ENCODE assay signal across 8 cellular contexts in genomic region chr5:141223112-141223783, GRCh38. TPM values are rescaled to one million over a fixed set of nuclear protein-coding genes. Genes with fewer than 3 reads are reported as not detected.
DNase-seq lines count a peak whose midpoint lies in the region; ATAC-seq, FAIRE-seq and TF ChIP-seq lines count a peak whose summit lies in the region.

TSS of gene PCDHB14 (plus strand) at chr5:141223343. CDS start at chr5:141223506, 163 bp downstream.

- no peaks in the 10 kb centered on the region for H4K20me1 ChIP-seq in GM23338 (replicated peaks; ENCODE audit: insufficient read depth)

- no peak within 1 kb of the TSS for H3K9ac ChIP-seq in endodermal cell (ENCODE audit: extremely low read depth, low read length, poor library complexity, severe bottlenecking)

- intact Hi-C loops in pancreas (cut with DNase I) = no loop called here
- intact Hi-C loops in activated T-helper 1 cell treated with anti-CD3 and anti-CD28 coated beads, Interleukin-12 subunit alpha, Interleukin-12 subunit beta, Interleukin-2, Interleukin-4 antibody, amounts not matched to agents 30 ng/mL and 10 ng/mL and 1 ng/mL, durations not matched to agents 14 hours and 24 hours and 36 hours (cut with micrococcal nuclease) = no loop called here

- H3K4me1 ChIP-seq in GM23338 (ENCODE audit: insufficient read depth) (no peaks in the 10 kb centered on the region), endodermal cell (ENCODE audit: control insufficient read depth, insufficient read depth, low read length) (no peaks in the 10 kb centered on the region), pancreas (no peaks in the 10 kb centered on the region)

- FAIRE-seq in pancreas (lab: Jason Lieb, UNC) = no peak

- peaks cover 11% of the 10 kb centered on the region for H3K9me3 ChIP-seq in endodermal cell (ENCODE audit: control insufficient read depth, low read length)
- H3K9me3 ChIP-seq in pancreas = peaks cover 0 to 19% (median 4%) of the 10 kb centered on the region in 4 donors

- H3K27ac Mint-ChIP-seq in GM23338 (no peak within 1 kb of the TSS), endodermal cell (no peak within 1 kb of the TSS)
- H3K27ac Mint-ChIP-seq in activated naive CD8-positive, alpha-beta T cell treated with anti-CD3 and anti-CD28 coated beads, Interleukin-2, amount 50 U/mL, for 24 hours = no peak within 1 kb of the TSS
- H3K27ac Mint-ChIP-seq in activated T-helper 1 cell treated with anti-CD3 and anti-CD28 coated beads, Interleukin-12 subunit alpha, Interleukin-12 subunit beta, Interleukin-2, Interleukin-4 antibody, amounts not matched to agents 30 ng/mL and 10 ng/mL and 1 ng/mL, durations not matched to agents 14 hours and 24 hours and 36 hours = no peak within 1 kb of the TSS

- TF ChIP-seq CTCF in GM23338 (conservative IDR thresholded peaks at IDR 0.05; ENCODE audit: low read depth in 2 of 2) (peak; percentile 75 to 85), endodermal cell (conservative IDR thresholded peaks at IDR 0.05) (peak; percentile 80), pancreas (IDR thresholded peaks at IDR 0.05) (no peak)

- peak; percentile 50 for DNase-seq in AG08396 (ENCODE audit: low spot score)
- DNase-seq in GM23338 (ENCODE audit: low spot score) = peak; percentile 91
- DNase-seq in NOMO-1 (lab: John Stamatoyannopoulos, UW; ENCODE audit: unreplicated experiment in 2 of 2) = peak; percentile 14 to 47
- peak; percentile 72 for DNase-seq in endodermal cell
- DNase-seq in pancreas = no peak
- no peak for DNase-seq in activated naive CD8-positive, alpha-beta T cell treated with anti-CD3 and anti-CD28 coated beads, Interleukin-2, amount 50 U/mL, for 24 hours
- no peak for DNase-seq in activated T-helper 1 cell treated with anti-CD3 and anti-CD28 coated beads, Interleukin-12 subunit alpha, Interleukin-12 subunit beta, Interleukin-2, Interleukin-4 antibody, amounts not matched to agents 30 ng/mL and 10 ng/mL and 1 ng/mL, durations not matched to agents 14 hours and 24 hours and 36 hours (ENCODE audit: low spot score)

- H3K4me3 Mint-ChIP-seq in GM23338 (peak within 1 kb of the TSS; percentile 65), endodermal cell (peak within 1 kb of the TSS; percentile 32)
- H3K4me3 Mint-ChIP-seq in activated naive CD8-positive, alpha-beta T cell treated with anti-CD3 and anti-CD28 coated beads, Interleukin-2, amount 50 U/mL, for 24 hours = no peak within 1 kb of the TSS
- no peak within 1 kb of the TSS for H3K4me3 Mint-ChIP-seq in activated T-helper 1 cell treated with anti-CD3 and anti-CD28 coated beads, Interleukin-12 subunit alpha, Interleukin-12 subunit beta, Interleukin-2, Interleukin-4 antibody, amounts not matched to agents 30 ng/mL and 10 ng/mL and 1 ng/mL, durations not matched to agents 14 hours and 24 hours and 36 hours

- no peaks in the 10 kb centered on the region for H3K79me2 ChIP-seq in GM23338 (replicated peaks; ENCODE audit: insufficient read depth)

- H3K4me3 ChIP-seq in GM23338 = peak within 1 kb of the TSS; percentile 19
- peak within 1 kb of the TSS; percentile 27 for H3K4me3 ChIP-seq in endodermal cell (ENCODE audit: low read length)
- H3K4me3 ChIP-seq in pancreas = peak within 1 kb of the TSS in 1 of 4 donors; percentile 7

- H2AFZ ChIP-seq in GM23338 = peak within 1 kb of the TSS; percentile 14; the same call in 1 of the 2 replicates

- H3K27me3 ChIP-seq in GM23338 (ENCODE audit: insufficient read depth) (no peaks in the 10 kb centered on the region), endodermal cell (ENCODE audit: control insufficient read depth, insufficient read depth, low read length, poor library complexity, severe bottlenecking) (no peaks in the 10 kb centered on the region), pancreas (no peaks in the 10 kb centered on the region)

- peaks cover 18% of the 10 kb centered on the region for H3K36me3 Mint-ChIP-seq in GM23338 (ENCODE audit: low read depth)
- peaks cover 5% of the 10 kb centered on the region for H3K36me3 Mint-ChIP-seq in endodermal cell (ENCODE audit: low read depth)
- peaks cover 10% of the 10 kb centered on the region for H3K36me3 Mint-ChIP-seq in activated naive CD8-positive, alpha-beta T cell treated with anti-CD3 and anti-CD28 coated beads, Interleukin-2, amount 50 U/mL, for 24 hours (ENCODE audit: low read depth)
- H3K36me3 Mint-ChIP-seq in activated T-helper 1 cell treated with anti-CD3 and anti-CD28 coated beads, Interleukin-12 subunit alpha, Interleukin-12 subunit beta, Interleukin-2, Interleukin-4 antibody, amounts not matched to agents 30 ng/mL and 10 ng/mL and 1 ng/mL, durations not matched to agents 14 hours and 24 hours and 36 hours (ENCODE audit: low read depth) = no peaks in the 10 kb centered on the region

- peaks cover 10% of the 10 kb centered on the region for H3K4me1 Mint-ChIP-seq in GM23338
- H3K4me1 Mint-ChIP-seq in endodermal cell = peaks cover 4% of the 10 kb centered on the region
- H3K4me1 Mint-ChIP-seq in activated naive CD8-positive, alpha-beta T cell treated with anti-CD3 and anti-CD28 coated beads, Interleukin-2, amount 50 U/mL, for 24 hours = peaks cover 4% of the 10 kb centered on the region
- no peaks in the 10 kb centered on the region for H3K4me1 Mint-ChIP-seq in activated T-helper 1 cell treated with anti-CD3 and anti-CD28 coated beads, Interleukin-12 subunit alpha, Interleukin-12 subunit beta, Interleukin-2, Interleukin-4 antibody, amounts not matched to agents 30 ng/mL and 10 ng/mL and 1 ng/mL, durations not matched to agents 14 hours and 24 hours and 36 hours (ENCODE audit: low read depth)

- H3K27me3 Mint-ChIP-seq in GM23338 (ENCODE audit: insufficient read depth, low read depth, poor library complexity) = peaks cover 2% of the 10 kb centered on the region
- no peaks in the 10 kb centered on the region for H3K27me3 Mint-ChIP-seq in endodermal cell (ENCODE audit: insufficient read depth)
- peaks cover 44% of the 10 kb centered on the region for H3K27me3 Mint-ChIP-seq in activated naive CD8-positive, alpha-beta T cell treated with anti-CD3 and anti-CD28 coated beads, Interleukin-2, amount 50 U/mL, for 24 hours
- no peaks in the 10 kb centered on the region for H3K27me3 Mint-ChIP-seq in activated T-helper 1 cell treated with anti-CD3 and anti-CD28 coated beads, Interleukin-12 subunit alpha, Interleukin-12 subunit beta, Interleukin-2, Interleukin-4 antibody, amounts not matched to agents 30 ng/mL and 10 ng/mL and 1 ng/mL, durations not matched to agents 14 hours and 24 hours and 36 hours (ENCODE audit: insufficient read depth)

- H3K36me3 ChIP-seq in GM23338 (ENCODE audit: insufficient read depth) (no peaks in the 10 kb centered on the region), endodermal cell (ENCODE audit: control insufficient read depth, insufficient read depth, low read length) (no peaks in the 10 kb centered on the region), pancreas (no peaks in the 10 kb centered on the region)

- H3K27ac ChIP-seq in GM23338 (ENCODE audit: low read depth) (no peak within 1 kb of the TSS), endodermal cell (ENCODE audit: low read depth, low read length) (no peak within 1 kb of the TSS), pancreas (no peak within 1 kb of the TSS)

- H3K9me3 Mint-ChIP-seq in GM23338 (peaks cover 14% of the 10 kb centered on the region), endodermal cell (peaks cover 17% of the 10 kb centered on the region)
- H3K9me3 Mint-ChIP-seq in activated naive CD8-positive, alpha-beta T cell treated with anti-CD3 and anti-CD28 coated beads, Interleukin-2, amount 50 U/mL, for 24 hours = peaks cover 36% of the 10 kb centered on the region
- peaks cover 17% of the 10 kb centered on the region for H3K9me3 Mint-ChIP-seq in activated T-helper 1 cell treated with anti-CD3 and anti-CD28 coated beads, Interleukin-12 subunit alpha, Interleukin-12 subunit beta, Interleukin-2, Interleukin-4 antibody, amounts not matched to agents 30 ng/mL and 10 ng/mL and 1 ng/mL, durations not matched to agents 14 hours and 24 hours and 36 hours

- H3K4me2 ChIP-seq in GM23338 = peak within 1 kb of the TSS; percentile 50

- H3K9me2 ChIP-seq in GM23338 (ENCODE audit: insufficient read depth) = no peaks in the 10 kb centered on the region

- ATAC-seq in GM23338 (peak; percentile 100), pancreas (peak in 3 of 4 donors; percentile 45 to 75 (median 65)), GM18907 (IDR thresholded peaks at IDR 0.05; ENCODE audit: unreplicated experiment) (no peak)
- ATAC-seq in activated naive CD8-positive, alpha-beta T cell treated with anti-CD3 and anti-CD28 coated beads, Interleukin-2, amount 50 U/mL, for 24 hours = no peak

- no peaks in the 10 kb centered on the region for H3F3A ChIP-seq in GM23338 (replicated peaks; ENCODE audit: low read depth)

- 48 to 51% methylated on average over 14 to 15 of the region's 15 CpGs for WGBS in endodermal cell (ENCODE audit: insufficient coverage in 1 of 2, insufficient read length in 1 of 2), 2 experiments
- WGBS in pancreas, 2 donors = 28 to 36% methylated on average over 15 of the region's 15 CpGs

TF ChIP-seq in GM23338, 12 proteins besides CTCF, POLR2A, EP300 and RAD21 (continues in another document):
- TF ChIP-seq CREB1 (CRISPR knock-in tag; IDR thresholded peaks at IDR 0.05; ENCODE audit: low read depth) (no peak), ZNF331 (CRISPR knock-in tag; IDR thresholded peaks at IDR 0.05; ENCODE audit: low read depth) (no peak), ZNF114 (CRISPR knock-in tag; IDR thresholded peaks at IDR 0.05) (no peak), EZH2phosphoT487 (IDR thresholded peaks at IDR 0.05; ENCODE audit: unreplicated experiment) (no peak), STAT1 (IDR thresholded peaks at IDR 0.05; ENCODE audit: unreplicated experiment) (no peak), EZH2 (IDR thresholded peaks at IDR 0.05; ENCODE audit: low read depth, unreplicated experiment) (no peak)
- TF ChIP-seq, protein P1, sequence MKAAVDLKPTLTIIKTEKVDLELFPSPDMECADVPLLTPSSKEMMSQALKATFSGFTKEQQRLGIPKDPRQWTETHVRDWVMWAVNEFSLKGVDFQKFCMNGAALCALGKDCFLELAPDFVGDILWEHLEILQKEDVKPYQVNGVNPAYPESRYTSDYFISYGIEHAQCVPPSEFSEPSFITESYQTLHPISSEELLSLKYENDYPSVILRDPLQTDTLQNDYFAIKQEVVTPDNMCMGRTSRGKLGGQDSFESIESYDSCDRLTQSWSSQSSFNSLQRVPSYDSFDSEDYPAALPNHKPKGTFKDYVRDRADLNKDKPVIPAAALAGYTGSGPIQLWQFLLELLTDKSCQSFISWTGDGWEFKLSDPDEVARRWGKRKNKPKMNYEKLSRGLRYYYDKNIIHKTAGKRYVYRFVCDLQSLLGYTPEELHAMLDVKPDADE (IDR thresholded peaks at IDR 0.05) = no peak

RNA-seq across cellular contexts. Expression of gene PCDHB14, which starts in this region (rescaled TPM):
- total RNA-seq in GM23338 (2014; rRNA removed; shearing (Covaris generic)) = 3.2 and 4.1 TPM in 2 replicates
- polyA plus RNA-seq in GM23338 (2016; fragmentation: Nextera tagmentation; extraction: Ambion mirVana) = 0.71 and 0.83 TPM in 2 replicates
- total RNA-seq in endodermal cell = 1 to 10 TPM; 2.6 to 2.8 TPM
- 6.2 TPM for polyA plus RNA-seq in endodermal cell (2013, experiment 1 of 2)
- 7.4 TPM for polyA plus RNA-seq in endodermal cell (2013, experiment 2 of 2)
- total RNA-seq in pancreas = 1 to 10 TPM; 1.9 to 2.7 (median 2.1) TPM
- polyA plus RNA-seq in pancreas = 1 to 10 TPM; 2.8 to 2.9 TPM
- not detected in 2 replicates for total RNA-seq in activated T-helper 1 cell treated with anti-CD3 and anti-CD28 coated beads, Interleukin-12 subunit alpha, Interleukin-12 subunit beta, Interleukin-2, Interleukin-4 antibody, amounts not matched to agents 30 ng/mL and 10 ng/mL and 1 ng/mL, durations not matched to agents 14 hours and 24 hours and 36 hours

Comparison
In these comparisons a context has a peak if more than half of its experiments do, and no peak if none do; other contexts are left out.
1. DNase-seq: peak in AG08396 (single experiment), GM23338 (single experiment), NOMO-1 (2 of 2) and endodermal cell (single experiment); none in pancreas (0 of 6), activated naive CD8-positive, alpha-beta T cell treated with anti-CD3 and anti-CD28 coated beads, Interleukin-2, amount 50 U/mL, for 24 hours (single experiment) and activated T-helper 1 cell treated with anti-CD3 and anti-CD28 coated beads, Interleukin-12 subunit alpha, Interleukin-12 subunit beta, Interleukin-2, Interleukin-4 antibody, amounts not matched to agents 30 ng/mL and 10 ng/mL and 1 ng/mL, durations not matched to agents 14 hours and 24 hours and 36 hours (single experiment).
2. ATAC-seq: peak in GM23338 (single experiment) and pancreas (3 of 4); none in GM18907 (single experiment) and activated naive CD8-positive, alpha-beta T cell treated with anti-CD3 and anti-CD28 coated beads, Interleukin-2, amount 50 U/mL, for 24 hours (single experiment).
3. H3K4me3 Mint-ChIP-seq: peak in GM23338 (single experiment) and endodermal cell (single experiment); none in activated naive CD8-positive, alpha-beta T cell treated with anti-CD3 and anti-CD28 coated beads, Interleukin-2, amount 50 U/mL, for 24 hours (single experiment) and activated T-helper 1 cell treated with anti-CD3 and anti-CD28 coated beads, Interleukin-12 subunit alpha, Interleukin-12 subunit beta, Interleukin-2, Interleukin-4 antibody, amounts not matched to agents 30 ng/mL and 10 ng/mL and 1 ng/mL, durations not matched to agents 14 hours and 24 hours and 36 hours (single experiment).
4. CTCF ChIP-seq: peak in GM23338 (2 of 2) and endodermal cell (single experiment); none in pancreas (0 of 4).